8 cellular contexts compared by ENCODE assay signal in genomic region chr19:18437481-18438330, GRCh38. TPM values are rescaled to one million over a fixed set of nuclear protein-coding genes. Genes with fewer than 3 reads are reported as not detected.
DNase-seq lines count a peak whose midpoint lies in the region; ATAC-seq and TF ChIP-seq lines count a peak whose summit lies in the region.

Gene ISYNA1 (minus strand): TSS chr19:18438133. CDS start chr19:18437979, 154 bp downstream.

- peaks cover 24% of the 10 kb centered on the region for H3K4me1 Mint-ChIP-seq in activated naive CD4-positive, alpha-beta T cell treated with anti-CD3 and anti-CD28 coated beads, Interleukin-2, amount 50 U/mL, for 24 hours
- peaks cover 45% of the 10 kb centered on the region for H3K4me1 Mint-ChIP-seq in osteocyte (ENCODE audit: unreplicated experiment)

- H2AFZ ChIP-seq in OCI-LY7 (ENCODE audit: low read length): no peak within 1 kb of the TSS

- peak within 1 kb of the TSS; percentile 35 for H3K4me3 ChIP-seq in OCI-LY7 (ENCODE audit: low read depth, low read length, poor library complexity, severe bottlenecking)

- TF ChIP-seq CTCF in OCI-LY7 (conservative IDR thresholded peaks at IDR 0.05; ENCODE audit: low read length) (no peak), osteocyte (IDR thresholded peaks at IDR 0.05) (no peak)

- no peaks in the 10 kb centered on the region for H3K9me2 ChIP-seq in OCI-LY7 (ENCODE audit: insufficient read depth, low read length)

- H3K4me2 ChIP-seq in OCI-LY7 (ENCODE audit: low read length): peak within 1 kb of the TSS; percentile 60

- no TSS peak for BruUV-seq in OCI-LY7 (replicated peaks; lab: Mats Ljungman, UMichigan)

- 0 out of 2 replicates have a peak, but pooled peaks cover 6% of the 10 kb centered on the region for H3K9me3 ChIP-seq in OCI-LY7 (ENCODE audit: low read length)

- intact Hi-C loops in OCI-LY7 (cut with micrococcal nuclease; ENCODE audit: unreplicated experiment): no loop called here

- H3K36me3 ChIP-seq in OCI-LY7 (ENCODE audit: insufficient read depth, low read length): peaks cover 6% of the 10 kb centered on the region

- no peaks in the 10 kb centered on the region for H4K20me1 ChIP-seq in OCI-LY7 (ENCODE audit: insufficient read depth, low read length)

- H3K79me2 ChIP-seq in OCI-LY7 (ENCODE audit: insufficient read depth, low read depth, low read length): no peaks in the 10 kb centered on the region

- H3K4me3 Mint-ChIP-seq in activated naive CD4-positive, alpha-beta T cell treated with anti-CD3 and anti-CD28 coated beads, Interleukin-2, amount 50 U/mL, for 24 hours: peak within 1 kb of the TSS; percentile 73
- H3K4me3 Mint-ChIP-seq in osteocyte (ENCODE audit: unreplicated experiment): peak within 1 kb of the TSS; percentile 71

- CTCF ChIA-PET in OCI-LY7 (lab: Charles Lee; ENCODE audit: unreplicated experiment): interaction anchor here (0.6 kb wide), 1 partner anchor 31 kb away, joined by 7 read pairs; no protein-coding TSS in a partner anchor

- H3K36me3 Mint-ChIP-seq in activated naive CD4-positive, alpha-beta T cell treated with anti-CD3 and anti-CD28 coated beads, Interleukin-2, amount 50 U/mL, for 24 hours: peaks cover 3% of the 10 kb centered on the region
- no peaks in the 10 kb centered on the region for H3K36me3 Mint-ChIP-seq in osteocyte (ENCODE audit: unreplicated experiment)

- DNase-seq in NCI-H748 (lab: John Stamatoyannopoulos, UW; ENCODE audit: unreplicated experiment) (peak; percentile 64), NCI-H748 treated with DMSO at 0.1 percent for 48 hours (lab: John Stamatoyannopoulos, UW) (no peak), OCI-LY7 (ENCODE audit: low spot score) (no peak), glomerular visceral epithelial cell (ENCODE audit: extremely low spot score) (peak; percentile 64), osteocyte (ENCODE audit: extremely low spot score, unreplicated experiment) (no peak), HuH-7 (ENCODE audit: low spot score) (no peak)

- no peak for ATAC-seq in HG03175 (IDR thresholded peaks at IDR 0.05; ENCODE audit: unreplicated experiment)

- no peak within 1 kb of the TSS for H3K27ac Mint-ChIP-seq in activated naive CD4-positive, alpha-beta T cell treated with anti-CD3 and anti-CD28 coated beads, Interleukin-2, amount 50 U/mL, for 24 hours
- H3K27ac Mint-ChIP-seq in osteocyte (ENCODE audit: unreplicated experiment): peak within 1 kb of the TSS; percentile 89

- no peak within 1 kb of the TSS for H3K27ac ChIP-seq in OCI-LY7 (ENCODE audit: low read depth, low read length, poor library complexity, severe bottlenecking)

- H3K4me1 ChIP-seq in OCI-LY7 (ENCODE audit: insufficient read depth, low read length, poor library complexity, severe bottlenecking): peaks cover 18% of the 10 kb centered on the region

- POLR2A ChIA-PET in OCI-LY7 (lab: Charles Lee): no interaction called here

- no peaks in the 10 kb centered on the region for H3K27me3 Mint-ChIP-seq in activated naive CD4-positive, alpha-beta T cell treated with anti-CD3 and anti-CD28 coated beads, Interleukin-2, amount 50 U/mL, for 24 hours
- no peaks in the 10 kb centered on the region for H3K27me3 Mint-ChIP-seq in osteocyte (ENCODE audit: unreplicated experiment)

- no peaks in the 10 kb centered on the region for H3K9me3 Mint-ChIP-seq in activated naive CD4-positive, alpha-beta T cell treated with anti-CD3 and anti-CD28 coated beads, Interleukin-2, amount 50 U/mL, for 24 hours
- no peaks in the 10 kb centered on the region for H3K9me3 Mint-ChIP-seq in osteocyte (ENCODE audit: unreplicated experiment)

RNA-seq across cellular contexts. Expression of gene ISYNA1, which starts in this region (rescaled TPM):
- total RNA-seq in OCI-LY7 (2014; rRNA removed; shearing (Covaris generic)): 0.72 and 1.8 TPM in 2 replicates
- total RNA-seq in OCI-LY7 (2022) (8.9 and 10.9 TPM in 2 replicates), osteocyte (159 and 178 TPM in 2 replicates)

Comparison
In these comparisons a context has a peak if more than half of its experiments do, and no peak if none do; other contexts are left out.
1. RNA of gene ISYNA1 (total RNA-seq): 159 to 178 TPM in osteocyte; 0.72 to 10.9 TPM in OCI-LY7; every median in the first group is over 10 times any median in the second.
2. DNase-seq: peak in NCI-H748 (single experiment) and glomerular visceral epithelial cell (single experiment); none in NCI-H748 treated with DMSO at 0.1 percent for 48 hours (single experiment), OCI-LY7 (single experiment), osteocyte (single experiment) and HuH-7 (single experiment).